ENCODE assay signal across 8 cellular contexts in the genomic region with DNA sequence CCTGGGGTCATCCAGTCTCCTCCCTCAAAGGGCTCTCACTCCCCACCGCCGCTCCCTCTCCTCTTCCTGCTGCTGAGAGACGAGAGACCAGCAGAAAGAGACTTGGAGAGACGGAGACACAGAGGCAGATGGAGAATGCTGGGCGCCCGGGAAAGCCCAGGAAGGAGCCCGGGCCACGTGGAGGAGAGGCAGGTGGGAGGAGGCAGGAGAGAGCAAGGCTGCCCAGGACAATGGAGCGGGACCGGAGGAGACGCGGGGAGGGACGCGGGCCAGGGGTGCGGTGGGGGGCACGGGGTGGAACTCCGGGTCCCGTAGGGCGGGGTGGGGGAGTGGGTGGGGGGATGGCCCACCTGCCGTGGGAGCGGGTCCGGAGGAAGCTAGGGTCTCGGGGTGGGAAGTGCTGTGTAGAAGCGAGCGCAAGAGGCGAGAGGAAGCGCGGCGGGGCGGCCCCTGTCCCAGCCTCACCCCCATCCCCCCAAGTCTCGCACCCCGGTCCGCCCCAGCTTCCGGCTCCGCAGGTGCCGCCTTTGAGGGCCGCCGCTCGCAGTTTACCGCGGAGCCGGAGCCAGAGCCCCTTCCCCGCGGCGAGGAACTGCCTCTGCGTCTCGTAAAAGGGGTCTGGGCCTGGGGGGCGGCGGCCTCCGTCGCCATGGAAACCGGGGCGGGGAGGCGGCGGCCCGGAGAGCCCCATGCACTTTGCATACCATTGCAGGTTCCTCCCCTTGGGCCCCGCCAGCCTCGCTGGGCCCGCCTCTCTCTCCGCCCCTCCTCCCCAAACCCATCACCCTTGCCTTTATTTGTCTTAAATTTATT. TPM values are rescaled to one million over a fixed set of nuclear protein-coding genes. Genes with fewer than 3 reads are reported as not detected.
A peak's percentile ranks its signal among the peaks of the same experiment; 100 is the strongest.
DNase-seq lines count a peak whose midpoint lies in the region; FAIRE-seq and TF ChIP-seq lines count a peak whose summit lies in the region.

No MANE protein-coding gene starts in this region.

- H3K36me3 Mint-ChIP-seq in type B pancreatic cell, result no peaks in the 10 kb centered on the region

- H2AFZ ChIP-seq in KMS-11 (ENCODE audit: low read depth), result peak overlapping the region; percentile 78
- peak overlapping the region; percentile 35 for H2AFZ ChIP-seq in osteoblast (ENCODE audit: low read length)

- peaks cover 33% of the 10 kb centered on the region for H3K4me1 Mint-ChIP-seq in type B pancreatic cell (ENCODE audit: unreplicated experiment)

- H3K4me1 ChIP-seq in KMS-11 (ENCODE audit: low read depth, poor library complexity, severe bottlenecking) (peaks cover 4% of the 10 kb centered on the region), osteoblast (ENCODE audit: insufficient read depth, low read length) (peaks cover 5% of the 10 kb centered on the region)

- H3K4me3 ChIP-seq in KMS-11 (IDR thresholded peaks at IDR 0.05; ENCODE audit: insufficient read depth, low read depth, low read length), result no peak overlapping the region
- H3K4me3 ChIP-seq in epithelial cell of proximal tubule (ENCODE audit: low read depth, low read length), result peak overlapping the region; percentile 67
- peak overlapping the region; percentile 69 for H3K4me3 ChIP-seq in osteoblast (ENCODE audit: insufficient read depth, low read length)

- H3K27ac Mint-ChIP-seq in type B pancreatic cell, result no peak overlapping the region

- H3K36me3 ChIP-seq in KMS-11 (ENCODE audit: insufficient read depth), result no peaks in the 10 kb centered on the region
- H3K36me3 ChIP-seq in osteoblast (ENCODE audit: insufficient read depth, low read length), result no peaks in the 10 kb centered on the region

- H3K9me3 Mint-ChIP-seq in type B pancreatic cell, result no peaks in the 10 kb centered on the region

- no peaks in the 10 kb centered on the region for H3K9me3 ChIP-seq in osteoblast (ENCODE audit: low read depth, low read length)

- H3K27me3 ChIP-seq in KMS-11 (ENCODE audit: insufficient read depth, low read depth), result no peaks in the 10 kb centered on the region
- no peaks in the 10 kb centered on the region for H3K27me3 ChIP-seq in osteoblast (ENCODE audit: insufficient read depth, low read length)

- H3K27ac ChIP-seq in KMS-11 (no peak overlapping the region), osteoblast (ENCODE audit: low read depth, low read length) (no peak overlapping the region)

- no peaks in the 10 kb centered on the region for H4K20me1 ChIP-seq in KMS-11 (ENCODE audit: insufficient read depth)
- H4K20me1 ChIP-seq in osteoblast (ENCODE audit: insufficient read depth, low read length), result no peaks in the 10 kb centered on the region

- peak overlapping the region; percentile 51; the same call in 1 of the 2 replicates for H3K9ac ChIP-seq in KMS-11

- no peak for TF ChIP-seq CTCF in KMS-11 (conservative IDR thresholded peaks at IDR 0.05; ENCODE audit: low read depth, low read length)
- no peak for TF ChIP-seq CTCF in epithelial cell of proximal tubule (conservative IDR thresholded peaks at IDR 0.05; ENCODE audit: low read depth, low read length)
- TF ChIP-seq CTCF in osteoblast (IDR thresholded peaks at IDR 0.05; ENCODE audit: extremely low read depth, low read depth, low read length), result no peak
- no peak for TF ChIP-seq CTCF in type B pancreatic cell (conservative IDR thresholded peaks at IDR 0.05)

- peak; percentile 96 for FAIRE-seq in G401.6 (lab: Jason Lieb, UNC)
- FAIRE-seq in RCC 7860 (lab: Jason Lieb, UNC), result no peak

- DNase-seq in activated CD8-positive, alpha-beta memory T cell treated with anti-CD3 and anti-CD28 coated beads, Interleukin-2, amount 50 U/mL, for 1 hour (ENCODE audit: extremely low read depth), result peak; percentile 16
- no peak for DNase-seq in epithelial cell of proximal tubule (ENCODE audit: low read depth)
- DNase-seq in osteoblast (ENCODE audit: insufficient read length, low spot score, missing footprints), result peak; percentile 85
- peak; percentile 84 for DNase-seq in type B pancreatic cell (ENCODE audit: extremely low spot score, unreplicated experiment)
- DNase-seq in DMS79 treated with DMSO at 0.1 percent for 48 hours (lab: John Stamatoyannopoulos, UW), result no peak
- DNase-seq in RCC 7860 (ENCODE audit: low spot score), result no peak

- no peaks in the 10 kb centered on the region for H3K27me3 Mint-ChIP-seq in type B pancreatic cell

- no peaks in the 10 kb centered on the region for H3K79me2 ChIP-seq in KMS-11 (ENCODE audit: insufficient read depth, low read depth)
- no peaks in the 10 kb centered on the region for H3K79me2 ChIP-seq in osteoblast (ENCODE audit: insufficient read depth, low read length)

- peak overlapping the region; percentile 84 for H3K4me3 Mint-ChIP-seq in type B pancreatic cell

- H3K4me2 ChIP-seq in KMS-11 (peak overlapping the region; percentile 45; the same call in 1 of the 2 replicates), osteoblast (ENCODE audit: insufficient read depth, low read length) (peak overlapping the region; percentile 73)

RNA-seq across cellular contexts. Expression of a gene that starts 11.7 kb away (rescaled TPM):
- total RNA-seq in epithelial cell of proximal tubule (112 and 131 TPM in 2 replicates), osteoblast (13.3 and 21.0 TPM in 2 replicates), type B pancreatic cell (ENCODE audit: low replicate concordance) (40.3 and 77.9 TPM in 2 replicates)

RNA-seq across cellular contexts. Expression of a gene that starts 44.9 kb away (rescaled TPM):
- total RNA-seq in epithelial cell of proximal tubule (7.9 and 14.3 TPM in 2 replicates), osteoblast (5.9 and 6.5 TPM in 2 replicates), type B pancreatic cell (ENCODE audit: low replicate concordance) (20.2 and 29.5 TPM in 2 replicates)

Comparison
In these comparisons a context has a peak if more than half of its experiments do, and no peak if none do; other contexts are left out.
1. DNase-seq: peak in activated CD8-positive, alpha-beta memory T cell treated with anti-CD3 and anti-CD28 coated beads, Interleukin-2, amount 50 U/mL, for 1 hour (single experiment), osteoblast (single experiment) and type B pancreatic cell (single experiment); none in epithelial cell of proximal tubule (single experiment), DMS79 treated with DMSO at 0.1 percent for 48 hours (single experiment) and RCC 7860 (single experiment).